In genomic region chr11:199782-200181, GRCh38 we compare ENCODE assay signal across 20 cellular contexts. TPM values are rescaled to one million over a fixed set of nuclear protein-coding genes. Genes with fewer than 3 reads are reported as not detected.
DNase-seq lines count a peak whose midpoint lies in the region; ATAC-seq and TF ChIP-seq lines count a peak whose summit lies in the region.
"Had no signal": no experiment of that assay in that cellular context is flagged by ENCODE, and none has a peak within 500 bp of the region (broad histone marks: within the 10 kb centered on the region; RNA-seq: fewer than 3 reads in every experiment).

No MANE protein-coding gene starts in this region.

- H3K27me3 Mint-ChIP-seq in WTC11 (ENCODE audit: low read depth), result peaks cover 2% of the 10 kb centered on the region; the same call in 1 of the 2 replicates

- H3K27ac ChIP-seq in transverse colon, result no peak overlapping the region
- H3K27ac ChIP-seq: BLaER1, thyroid gland had no signal

- TF ChIP-seq POLR2A in transverse colon (IDR thresholded peaks at IDR 0.05), result no peak

- POLR2A ChIA-PET in WTC11 (lab: Charles Lee), result no interaction called here

- H3K4me1 ChIP-seq in transverse colon, result peaks cover 0 to 15% (median 1%) of the 10 kb centered on the region in 4 donors
- H3K4me1 ChIP-seq: thyroid gland had no signal

- intact Hi-C loops in left cardiac atrium (cut with DNase I), result no loop called here
- intact Hi-C loops in Right ventricle myocardium inferior (cut with DNase I), result no loop called here
- intact Hi-C loops in transverse colon (cut with DNase I; ENCODE audit: low total_unique reads), result no loop called here

- peaks cover 6% of the 10 kb centered on the region for H3K36me3 Mint-ChIP-seq in WTC11

- WGBS in transverse colon (ENCODE audit: low coverage in 1 of 2), 2 donors, result 86 to 100% methylated on average over 1 to 8 of the region's 8 CpGs

- DNase-seq in left cardiac atrium (peak; percentile 16), Right ventricle myocardium inferior (ENCODE audit: missing footprints) (no peak), WTC11 (ENCODE audit: low spot score) (no peak), left lobe of liver (ENCODE audit: low spot score) (peak; percentile 44), transverse colon (peak; percentile 7), NAMALWA (ENCODE audit: low spot score) (no peak)
- no peak for DNase-seq in effector CD4-positive, alpha-beta T cell
- DNase-seq: cerebellar nuclear complex, erythroblast, H9, Karpas-422, kidney glomerular epithelial cell, NCI-H187 treated with DMSO at 0.1 percent for 48 hours, NCI-H526 treated with DMSO at 0.1 percent for 48 hours, RPMI8226, thyroid gland had no signal

- no peak for ATAC-seq in left cardiac atrium
- ATAC-seq in Right ventricle myocardium inferior, result no peak
- ATAC-seq in WTC11, result peak; percentile 43
- ATAC-seq in left lobe of liver, result peak; percentile 32
- no peak for ATAC-seq in HG03095 (IDR thresholded peaks at IDR 0.05; ENCODE audit: unreplicated experiment)

- TF ChIP-seq CTCF in WTC11 (IDR thresholded peaks at IDR 0.05), result no peak
- no peak for TF ChIP-seq CTCF in transverse colon (IDR thresholded peaks at IDR 0.05)

- H3K27me3 ChIP-seq in transverse colon, result no peaks in the 10 kb centered on the region
- H3K27me3 ChIP-seq: BLaER1, thyroid gland had no signal

- H3K36me3 ChIP-seq in transverse colon, result no peaks in the 10 kb centered on the region

- no peaks in the 10 kb centered on the region for H3K9me3 Mint-ChIP-seq in WTC11
- H3K9me3 Mint-ChIP-seq: T-helper 1 cell treated with Interleukin-12 subunit alpha and Interleukin-12 subunit beta and Interleukin-4 antibody, amounts not matched to agents 30 μg/mL and 1 μg/mL, for 36 hours had no signal

- in situ Hi-C loops in transverse colon (cut with MboI; ENCODE audit: low pct_ligation_motif_present in 1 of 4, low pct_unique_long_range_greater_than_20kb in 1 of 4, low sequenced_read_pairs in 3 of 4), result no loop called here

- no peaks in the 10 kb centered on the region for H3K9me3 ChIP-seq in transverse colon
- H3K9me3 ChIP-seq: BLaER1, thyroid gland had no signal

- H3K4me1 Mint-ChIP-seq in WTC11, result no peaks in the 10 kb centered on the region
- H3K4me1 Mint-ChIP-seq: H9 had no signal

- CTCF ChIA-PET in WTC11 (lab: Charles Lee), result interaction anchor here (0.8 to 1.6 kb wide), 4 partner anchors 35 to 208 kb away, joined by 3 to 5 read pairs (median 4); no protein-coding TSS in a partner anchor

- no peak overlapping the region for H3K4me3 Mint-ChIP-seq in WTC11
- H3K4me3 Mint-ChIP-seq: H9; T-helper 1 cell treated with Interleukin-12 subunit alpha and Interleukin-12 subunit beta and Interleukin-4 antibody, amounts not matched to agents 30 μg/mL and 1 μg/mL, for 36 hours had no signal

- no peak for TF ChIP-seq EP300 in transverse colon (IDR thresholded peaks at IDR 0.05; ENCODE audit: low read depth)

- no peak overlapping the region for H3K27ac Mint-ChIP-seq in WTC11
- H3K27ac Mint-ChIP-seq: T-helper 1 cell treated with Interleukin-12 subunit alpha and Interleukin-12 subunit beta and Interleukin-4 antibody, amounts not matched to agents 30 μg/mL and 1 μg/mL, for 36 hours had no signal

- no peak overlapping the region for H3K4me3 ChIP-seq in transverse colon
- H3K4me3 ChIP-seq: BLaER1, thyroid gland had no signal

TF ChIP-seq in WTC11, 78 proteins besides CTCF, POLR2A, EP300 and RAD21 (continues in another document):
- no peak for TF ChIP-seq E2F4 (CRISPR knock-in tag; IDR thresholded peaks at IDR 0.05; ENCODE audit: borderline replicate concordance, low read depth)
- no peak for TF ChIP-seq OVOL2 (CRISPR knock-in tag; IDR thresholded peaks at IDR 0.05; ENCODE audit: borderline replicate concordance)
- no peak for TF ChIP-seq ATF2 (CRISPR knock-in tag; IDR thresholded peaks at IDR 0.05; ENCODE audit: borderline replicate concordance, low read depth)
- no peak for TF ChIP-seq USF2 (CRISPR knock-in tag; IDR thresholded peaks at IDR 0.05)
- no peak for TF ChIP-seq MLX (CRISPR knock-in tag; IDR thresholded peaks at IDR 0.05)
- TF ChIP-seq FOXP4 (CRISPR knock-in tag; IDR thresholded peaks at IDR 0.05), result no peak
- no peak for TF ChIP-seq E2F5 (CRISPR knock-in tag; IDR thresholded peaks at IDR 0.05)
- no peak for TF ChIP-seq JUN (CRISPR knock-in tag; IDR thresholded peaks at IDR 0.05)

RNA-seq across cellular contexts. Expression of gene SCGB1C1, which starts 6.9 kb away (rescaled TPM):
- total RNA-seq in left cardiac atrium (not detected), Right ventricle myocardium inferior (not detected), WTC11 (2021) (not detected in 3 replicates), left lobe of liver (not detected), transverse colon (not detected)
- total RNA-seq: H9, pulmonary artery endothelial cell, thyroid gland had no signal

RNA-seq across cellular contexts. Expression of gene BET1L, which starts 7.4 kb away (rescaled TPM):
- 10 to 100 TPM; 27.6 to 44.5 TPM for total RNA-seq in left cardiac atrium
- 19.4 TPM for total RNA-seq in Right ventricle myocardium inferior
- total RNA-seq in WTC11 (2021), result 45.1 to 51.4 TPM (median 47.0 TPM) in 3 replicates
- 33.6 TPM for total RNA-seq in left lobe of liver
- total RNA-seq in transverse colon, result 100 to 1,000 TPM in 1 of 4 donors, 10 to 100 TPM in 3; 31.8 to 111 (median 36.6) TPM

RNA-seq across cellular contexts. Expression of gene RIC8A, which starts 7.7 kb away (rescaled TPM):
- 10 to 100 TPM; 54.1 to 67.4 TPM for total RNA-seq in left cardiac atrium
- total RNA-seq in Right ventricle myocardium inferior, result 52.3 TPM
- total RNA-seq in WTC11 (2021), result 67.8 to 69.5 TPM (median 68.3 TPM) in 3 replicates
- 31.4 TPM for total RNA-seq in left lobe of liver
- total RNA-seq in transverse colon, result 100 to 1,000 TPM in 2 of 4 donors, 10 to 100 TPM in 2; 59.2 to 145 (median 93.8) TPM

RNA-seq across cellular contexts. Expression of gene SIRT3, which starts 36.4 kb away (rescaled TPM):
- total RNA-seq in left cardiac atrium (10 to 100 TPM; 21.1 to 21.6 TPM), Right ventricle myocardium inferior (39.7 TPM), WTC11 (2021) (19.2 to 21.0 TPM (median 20.5 TPM) in 3 replicates), left lobe of liver (21.4 TPM), transverse colon (10 to 100 TPM in 3 of 4 donors, 1 to 10 TPM in 1; 7.2 to 27.9 (median 20.6) TPM)

RNA-seq across cellular contexts. Expression of gene PSMD13, which starts 37.0 kb away (rescaled TPM):
- total RNA-seq in left cardiac atrium (10 to 100 TPM; 75.5 to 87.3 TPM), Right ventricle myocardium inferior (91.7 TPM), WTC11 (2021) (144 to 148 TPM (median 147 TPM) in 3 replicates), left lobe of liver (49.5 TPM), transverse colon (10 to 100 TPM; 23.2 to 96.5 (median 52.2) TPM)

Comparison
In these comparisons a context has a peak if more than half of its experiments do, and no peak if none do; other contexts are left out.
1. DNase-seq: peak in left cardiac atrium (single experiment), left lobe of liver (single experiment) and transverse colon (single experiment); none in Right ventricle myocardium inferior (single experiment), WTC11 (single experiment), NAMALWA (single experiment) and effector CD4-positive, alpha-beta T cell (single experiment).
2. ATAC-seq: peak in WTC11 (single experiment) and left lobe of liver (single experiment); none in left cardiac atrium (0 of 2), Right ventricle myocardium inferior (single experiment) and HG03095 (single experiment).